19 cellular contexts compared by ENCODE assay signal in the genomic region with DNA sequence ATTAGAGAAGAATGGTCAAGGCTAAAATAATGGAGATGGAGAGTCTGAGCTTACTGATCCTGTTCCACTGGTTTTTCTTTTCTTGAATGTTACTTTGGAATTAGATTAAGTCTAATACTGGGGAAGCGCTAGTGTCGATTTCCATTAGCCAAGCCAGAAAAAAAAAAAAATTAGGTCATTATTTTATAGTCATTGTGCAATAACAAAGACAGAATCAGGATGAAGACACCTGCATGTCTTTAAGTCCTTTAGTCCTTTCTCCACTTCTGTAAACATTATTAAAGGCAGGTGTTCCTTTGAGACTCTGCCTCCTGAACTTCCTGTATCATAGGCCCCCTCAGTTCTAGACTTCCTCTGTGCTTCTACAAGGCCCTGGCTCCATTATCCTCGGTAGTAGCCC. TPM values are rescaled to one million over a fixed set of nuclear protein-coding genes. Genes with fewer than 3 reads are reported as not detected.
DNase-seq lines count a peak whose midpoint lies in the region; ATAC-seq and TF ChIP-seq lines count a peak whose summit lies in the region.
"Had no signal": no experiment of that assay in that cellular context is flagged by ENCODE, and none has a peak within 500 bp of the region (broad histone marks: within the 10 kb centered on the region; RNA-seq: fewer than 3 reads in every experiment).

No MANE protein-coding gene starts in this region.

- H3K27ac Mint-ChIP-seq in activated T-cell treated with anti-CD3 and anti-CD28 coated beads, Interleukin-2, amount 50 U/mL, for 24 hours: peak overlapping the region; percentile 39
- H3K27ac Mint-ChIP-seq in activated T-cell treated with anti-CD3 and anti-CD28 coated beads, Interleukin-2, amount 50 U/mL, for 72 hours: no peak overlapping the region
- H3K27ac Mint-ChIP-seq in activated B cell treated with CpG ODN at 0.5 μM for 24 hours (peak overlapping the region; percentile 20), nephron (peak overlapping the region in 2 of 3 experiments; percentile 48 to 50)
- H3K27ac Mint-ChIP-seq: activated naive CD4-positive, alpha-beta T cell treated with anti-CD3 and anti-CD28 coated beads for 36 hours had no signal

- TF ChIP-seq RAD21 in Ishikawa (IDR thresholded peaks at IDR 0.05; ENCODE audit: low read depth): no peak

- intact Hi-C loops in activated B cell treated with CpG ODN at 0.5 μM for 24 hours (cut with micrococcal nuclease): loop anchor here (5.0 kb wide), 1 partner anchor 1040 kb away; no protein-coding TSS in a partner anchor

- no peak for TF ChIP-seq CTCF in activated B cell treated with CpG ODN at 0.5 μM for 24 hours (IDR thresholded peaks at IDR 0.05)
- no peak for TF ChIP-seq CTCF in nephron (IDR thresholded peaks at IDR 0.05; ENCODE audit: unreplicated experiment in 3 of 3)

- H3K4me3 Mint-ChIP-seq in activated T-cell treated with anti-CD3 and anti-CD28 coated beads, Interleukin-2, amount 50 U/mL, for 24 hours: no peak overlapping the region
- no peak overlapping the region for H3K4me3 Mint-ChIP-seq in activated T-cell treated with anti-CD3 and anti-CD28 coated beads, Interleukin-2, amount 50 U/mL, for 72 hours
- H3K4me3 Mint-ChIP-seq in activated B cell treated with CpG ODN at 0.5 μM for 24 hours (no peak overlapping the region), nephron (no peak overlapping the region)
- H3K4me3 Mint-ChIP-seq: activated naive CD4-positive, alpha-beta T cell treated with anti-CD3 and anti-CD28 coated beads for 36 hours; CD14-positive monocyte; effector memory CD8-positive, alpha-beta T cell had no signal

- CTCF ChIA-PET in activated B cell treated with CpG ODN at 0.5 μM for 24 hours (lab: Charles Lee): interaction anchor here (1.4 kb wide), 1 partner anchor 142 kb away, joined by 3 read pairs; no protein-coding TSS in a partner anchor

- DNase-seq in activated T-cell treated with anti-CD3 and anti-CD28 coated beads, Interleukin-2, amount 50 U/mL, for 24 hours: no peak
- DNase-seq in activated T-cell treated with anti-CD3 and anti-CD28 coated beads, Interleukin-2, amount 50 U/mL, for 72 hours: no peak
- DNase-seq in activated B cell treated with CpG ODN at 0.5 μM for 24 hours (no peak), NCI-H82 (lab: John Stamatoyannopoulos, UW) (no peak), NCI-H524 treated with DMSO at 0.1 percent for 48 hours (lab: John Stamatoyannopoulos, UW) (no peak)
- no peak for DNase-seq in activated CD4-positive, CD25-positive, alpha-beta regulatory T cell (lab: John Stamatoyannopoulos, UW)
- DNase-seq: activated naive CD4-positive, alpha-beta T cell treated with anti-CD3 and anti-CD28 coated beads for 36 hours; activated T-cell treated with anti-CD3 and anti-CD28 coated beads for 4 hours; effector memory CD8-positive, alpha-beta T cell; Kasumi-1; NCI-H1417 treated with DMSO at 0.1 percent for 48 hours; NCI-H446; stimulated activated naive CD4-positive, alpha-beta T cell treated with Interleukin-2 at 50 U/mL for 16 hours; tibial artery had no signal

- no peak for TF ChIP-seq EP300 in Ishikawa (IDR thresholded peaks at IDR 0.05; ENCODE audit: borderline replicate concordance)

- H3K36me3 Mint-ChIP-seq in activated T-cell treated with anti-CD3 and anti-CD28 coated beads, Interleukin-2, amount 50 U/mL, for 24 hours (ENCODE audit: low read depth): peaks cover 84% of the 10 kb centered on the region
- peaks cover 3 to 8% of the 10 kb centered on the region in 2 donors for H3K36me3 Mint-ChIP-seq in activated T-cell treated with anti-CD3 and anti-CD28 coated beads, Interleukin-2, amount 50 U/mL, for 72 hours (ENCODE audit: insufficient read depth in 2 of 2)
- peaks cover 60% of the 10 kb centered on the region for H3K36me3 Mint-ChIP-seq in activated B cell treated with CpG ODN at 0.5 μM for 24 hours (ENCODE audit: low read depth)
- peaks cover 47% of the 10 kb centered on the region for H3K36me3 Mint-ChIP-seq in nephron (ENCODE audit: low read depth)

- H3K27me3 Mint-ChIP-seq in activated T-cell treated with anti-CD3 and anti-CD28 coated beads, Interleukin-2, amount 50 U/mL, for 24 hours: no peaks in the 10 kb centered on the region
- no peaks in the 10 kb centered on the region for H3K27me3 Mint-ChIP-seq in activated T-cell treated with anti-CD3 and anti-CD28 coated beads, Interleukin-2, amount 50 U/mL, for 72 hours (ENCODE audit: low read depth)
- H3K27me3 Mint-ChIP-seq in activated B cell treated with CpG ODN at 0.5 μM for 24 hours: no peaks in the 10 kb centered on the region
- no peaks in the 10 kb centered on the region for H3K27me3 Mint-ChIP-seq in nephron (ENCODE audit: low read depth)
- H3K27me3 Mint-ChIP-seq: effector memory CD8-positive, alpha-beta T cell had no signal

- ATAC-seq in activated T-cell treated with anti-CD3 and anti-CD28 coated beads, Interleukin-2, amount 50 U/mL, for 72 hours (replicated peaks in 1 of 2): no peak
- ATAC-seq in activated B cell treated with CpG ODN at 0.5 μM for 24 hours (ENCODE audit: low read depth): no peak
- ATAC-seq: effector memory CD8-positive, alpha-beta T cell; left lobe of liver; Right ventricle myocardium inferior had no signal

- no peaks in the 10 kb centered on the region for H3K9me3 Mint-ChIP-seq in activated T-cell treated with anti-CD3 and anti-CD28 coated beads, Interleukin-2, amount 50 U/mL, for 24 hours
- H3K9me3 Mint-ChIP-seq in activated T-cell treated with anti-CD3 and anti-CD28 coated beads, Interleukin-2, amount 50 U/mL, for 72 hours: no peaks in the 10 kb centered on the region
- H3K9me3 Mint-ChIP-seq in activated B cell treated with CpG ODN at 0.5 μM for 24 hours (no peaks in the 10 kb centered on the region), nephron (no peaks in the 10 kb centered on the region)
- H3K9me3 Mint-ChIP-seq: activated naive CD4-positive, alpha-beta T cell treated with anti-CD3 and anti-CD28 coated beads for 36 hours; CD14-positive monocyte; effector memory CD8-positive, alpha-beta T cell had no signal

- peaks cover 5% of the 10 kb centered on the region for H3K4me1 Mint-ChIP-seq in activated T-cell treated with anti-CD3 and anti-CD28 coated beads, Interleukin-2, amount 50 U/mL, for 24 hours (ENCODE audit: low read depth)
- H3K4me1 Mint-ChIP-seq in activated T-cell treated with anti-CD3 and anti-CD28 coated beads, Interleukin-2, amount 50 U/mL, for 72 hours (ENCODE audit: low read depth): peaks cover 9% of the 10 kb centered on the region
- H3K4me1 Mint-ChIP-seq in activated B cell treated with CpG ODN at 0.5 μM for 24 hours: peaks cover 3% of the 10 kb centered on the region
- H3K4me1 Mint-ChIP-seq in nephron: no peaks in the 10 kb centered on the region

- POLR2A ChIA-PET in activated B cell treated with CpG ODN at 0.5 μM for 24 hours (lab: Charles Lee): no interaction called here

TF ChIP-seq in Ishikawa, 13 proteins besides CTCF, POLR2A, EP300 and RAD21:
- TF ChIP-seq, protein P1, sequence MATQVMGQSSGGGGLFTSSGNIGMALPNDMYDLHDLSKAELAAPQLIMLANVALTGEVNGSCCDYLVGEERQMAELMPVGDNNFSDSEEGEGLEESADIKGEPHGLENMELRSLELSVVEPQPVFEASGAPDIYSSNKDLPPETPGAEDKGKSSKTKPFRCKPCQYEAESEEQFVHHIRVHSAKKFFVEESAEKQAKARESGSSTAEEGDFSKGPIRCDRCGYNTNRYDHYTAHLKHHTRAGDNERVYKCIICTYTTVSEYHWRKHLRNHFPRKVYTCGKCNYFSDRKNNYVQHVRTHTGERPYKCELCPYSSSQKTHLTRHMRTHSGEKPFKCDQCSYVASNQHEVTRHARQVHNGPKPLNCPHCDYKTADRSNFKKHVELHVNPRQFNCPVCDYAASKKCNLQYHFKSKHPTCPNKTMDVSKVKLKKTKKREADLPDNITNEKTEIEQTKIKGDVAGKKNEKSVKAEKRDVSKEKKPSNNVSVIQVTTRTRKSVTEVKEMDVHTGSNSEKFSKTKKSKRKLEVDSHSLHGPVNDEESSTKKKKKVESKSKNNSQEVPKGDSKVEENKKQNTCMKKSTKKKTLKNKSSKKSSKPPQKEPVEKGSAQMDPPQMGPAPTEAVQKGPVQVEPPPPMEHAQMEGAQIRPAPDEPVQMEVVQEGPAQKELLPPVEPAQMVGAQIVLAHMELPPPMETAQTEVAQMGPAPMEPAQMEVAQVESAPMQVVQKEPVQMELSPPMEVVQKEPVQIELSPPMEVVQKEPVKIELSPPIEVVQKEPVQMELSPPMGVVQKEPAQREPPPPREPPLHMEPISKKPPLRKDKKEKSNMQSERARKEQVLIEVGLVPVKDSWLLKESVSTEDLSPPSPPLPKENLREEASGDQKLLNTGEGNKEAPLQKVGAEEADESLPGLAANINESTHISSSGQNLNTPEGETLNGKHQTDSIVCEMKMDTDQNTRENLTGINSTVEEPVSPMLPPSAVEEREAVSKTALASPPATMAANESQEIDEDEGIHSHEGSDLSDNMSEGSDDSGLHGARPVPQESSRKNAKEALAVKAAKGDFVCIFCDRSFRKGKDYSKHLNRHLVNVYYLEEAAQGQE (IDR thresholded peaks at IDR 0.05; ENCODE audit: low read depth): no peak
- peak; percentile 54 for TF ChIP-seq CEBPB (IDR thresholded peaks at IDR 0.05)

RNA-seq across cellular contexts. Expression of a gene that starts 42.8 kb away (rescaled TPM):
- total RNA-seq in activated T-cell treated with anti-CD3 and anti-CD28 coated beads, Interleukin-2, amount 50 U/mL, for 72 hours: 10 to 100 TPM; 41.4 to 51.4 TPM
- total RNA-seq in activated B cell treated with CpG ODN at 0.5 μM for 24 hours: 44.9 and 57.0 TPM in 2 replicates
